In genomic region chr18:32213693-32214092, GRCh38 we compare ENCODE assay signal across 20 cellular contexts. TPM values are rescaled to one million over a fixed set of nuclear protein-coding genes. Genes with fewer than 3 reads are reported as not detected.
DNase-seq lines count a peak whose midpoint lies in the region; ATAC-seq, FAIRE-seq and TF ChIP-seq lines count a peak whose summit lies in the region.
"Had no signal": no experiment of that assay in that cellular context is flagged by ENCODE, and none has a peak within 500 bp of the region (broad histone marks: within the 10 kb centered on the region; RNA-seq: fewer than 3 reads in every experiment).

No MANE protein-coding gene starts in this region.

- no TSS peak for BruUV-seq in HepG2 (replicated peaks; lab: Mats Ljungman, UMichigan)

- no peaks in the 10 kb centered on the region for H3K27me3 Mint-ChIP-seq in chondrocyte (ENCODE audit: low read depth)

- peak in 1 of 2 experiments; percentile 74; a peak in 2 of 4 replicates for TF ChIP-seq EP300 in HepG2 (IDR thresholded peaks at IDR 0.05; ENCODE audit: low read depth in 2 of 2, low read length in 2 of 2)
- no peak for TF ChIP-seq EP300 in HepG2 (CRISPR knock-in tag; IDR thresholded peaks at IDR 0.05; ENCODE audit: borderline replicate concordance)

- DNase-seq in NCI-H510A (lab: John Stamatoyannopoulos, UW) (peak; percentile 72), HepG2 (ENCODE audit: low spot score) (peak; percentile 76), small intestine (peak; percentile 82), foreskin fibroblast (no peak), chondrocyte (ENCODE audit: low spot score) (no peak), posterior vena cava (ENCODE audit: low spot score) (no peak)
- DNase-seq: CD8-positive, alpha-beta memory T cell; DND-41; H9; NCI-H1105; NCI-H345; NCI-H526 treated with DMSO at 0.1 percent for 48 hours; OCI-M1; Right ventricle myocardium superior; SK-N-SH had no signal

- no peaks in the 10 kb centered on the region for H3K9me3 ChIP-seq in HEK293 (ENCODE audit: control insufficient read depth, insufficient read depth, low read depth, low read length)
- H3K9me3 ChIP-seq in HepG2 (ENCODE audit: low read length) = no peaks in the 10 kb centered on the region
- no peaks in the 10 kb centered on the region for H3K9me3 ChIP-seq in small intestine (ENCODE audit: control insufficient read depth, low read depth)
- H3K9me3 ChIP-seq: BLaER1 treated with 17β-estradiol and CSF1 and Interleukin-3, amounts not matched to agents 10 nM and 100 nM; SK-N-SH had no signal

- no peaks in the 10 kb centered on the region for H3K4me1 Mint-ChIP-seq in chondrocyte (ENCODE audit: low read depth)
- H3K4me1 Mint-ChIP-seq: CD8-positive, alpha-beta memory T cell; H9 had no signal

- H3K4me1 ChIP-seq in HEK293 (ENCODE audit: control insufficient read depth, insufficient read depth, low read length) = peaks cover 11% of the 10 kb centered on the region
- H3K4me1 ChIP-seq in HepG2 (ENCODE audit: insufficient read depth, low read length) = peaks cover 19% of the 10 kb centered on the region
- H3K4me1 ChIP-seq in small intestine (ENCODE audit: control insufficient read depth in 2 of 2, insufficient read depth in 1 of 2, low read depth in 1 of 2, low read length in 1 of 2) = peaks cover 0 to 12% of the 10 kb centered on the region in 2 donors
- H3K4me1 ChIP-seq: BLaER1 treated with 17β-estradiol and CSF1 and Interleukin-3, amounts not matched to agents 10 nM and 100 nM had no signal

- no peaks in the 10 kb centered on the region for H3K27me3 ChIP-seq in HepG2 (ENCODE audit: control insufficient read depth in 1 of 2, insufficient read depth in 2 of 2, low read length in 2 of 2)
- no peaks in the 10 kb centered on the region for H3K27me3 ChIP-seq in small intestine (ENCODE audit: control insufficient read depth in 2 of 2, insufficient read depth in 2 of 2, low read length in 2 of 2)
- H3K27me3 ChIP-seq: BLaER1 treated with 17β-estradiol and CSF1 and Interleukin-3, amounts not matched to agents 10 nM and 100 nM had no signal

- H3K36me3 ChIP-seq in HEK293 (ENCODE audit: control insufficient read depth in 2 of 2, insufficient read depth in 1 of 2, low read length in 2 of 2) (no peaks in the 10 kb centered on the region), HepG2 (replicated peaks in 1 of 2; ENCODE audit: control insufficient read depth in 1 of 2, insufficient read depth in 2 of 2, low read length in 2 of 2) (no peaks in the 10 kb centered on the region), small intestine (ENCODE audit: control insufficient read depth in 2 of 2, insufficient read depth in 2 of 2, low read length in 2 of 2) (peaks cover 0 to 16% of the 10 kb centered on the region in 2 donors)
- H3K36me3 ChIP-seq: BLaER1 treated with 17β-estradiol and CSF1 and Interleukin-3, amounts not matched to agents 10 nM and 100 nM had no signal

- no peak overlapping the region for H2AFZ ChIP-seq in HepG2 (ENCODE audit: low read length)

- H3K9me3 Mint-ChIP-seq in chondrocyte (ENCODE audit: low read depth) = no peaks in the 10 kb centered on the region
- H3K9me3 Mint-ChIP-seq: CD8-positive, alpha-beta memory T cell; H9 had no signal

- in situ Hi-C loops in HepG2 (cut with HindIII; ENCODE audit: extremely low pct_ligation_motif_present, low pct_unique_long_range_greater_than_20kb) = no loop called here

- CTCF ChIA-PET in HEK293 (lab: Yijun Ruan, JAX) = no interaction called here
- CTCF ChIA-PET in HepG2 (lab: Yijun Ruan, JAX; ENCODE audit: low intra/inter-chr PET ratio, low total read pairs) = no interaction called here

- H3K27ac Mint-ChIP-seq in chondrocyte (ENCODE audit: unreplicated experiment) = no peak overlapping the region
- H3K27ac Mint-ChIP-seq: CD8-positive, alpha-beta memory T cell; H9 had no signal

- no peak for TF ChIP-seq RAD21 in HepG2 (CRISPR knock-in tag; IDR thresholded peaks at IDR 0.05)

- TF ChIP-seq POLR2A in HepG2 (IDR thresholded peaks at IDR 0.05; ENCODE audit: insufficient read depth in 1 of 2, low read depth in 2 of 2, low read length in 2 of 2) = no peak

- H3K27ac ChIP-seq in HEK293 (ENCODE audit: extremely low read depth, low read depth, low read length) = no peak overlapping the region
- no peak overlapping the region for H3K27ac ChIP-seq in HepG2 (ENCODE audit: extremely low read length, insufficient read depth, low read length)
- peak overlapping the region in 1 of 2 donors; percentile 20 for H3K27ac ChIP-seq in small intestine (ENCODE audit: low read depth in 1 of 2, low read length in 1 of 2)
- H3K27ac ChIP-seq: BLaER1 treated with 17β-estradiol and CSF1 and Interleukin-3, amounts not matched to agents 10 nM and 100 nM had no signal

- no peak overlapping the region for H3K9ac ChIP-seq in HepG2 (ENCODE audit: insufficient read depth, low read depth, low read length)
- H3K9ac ChIP-seq: BLaER1 treated with 17β-estradiol and CSF1 and Interleukin-3, amounts not matched to agents 10 nM and 100 nM; SK-N-SH had no signal

- no peak overlapping the region; the same call in 1 of the 2 replicates for H3K4me2 ChIP-seq in HepG2 (ENCODE audit: low read depth, low read length)
- H3K4me2 ChIP-seq: BLaER1 treated with 17β-estradiol and CSF1 and Interleukin-3, amounts not matched to agents 10 nM and 100 nM; SK-N-SH had no signal

- H3K4me3 Mint-ChIP-seq in chondrocyte (ENCODE audit: unreplicated experiment) = no peak overlapping the region
- H3K4me3 Mint-ChIP-seq: CD8-positive, alpha-beta memory T cell; H9 had no signal

- no peaks in the 10 kb centered on the region for H3K36me3 Mint-ChIP-seq in chondrocyte (ENCODE audit: low read depth)
- H3K36me3 Mint-ChIP-seq: CD8-positive, alpha-beta memory T cell had no signal

- POLR2A ChIA-PET in HEK293 (lab: Yijun Ruan, JAX) = no interaction called here
- POLR2A ChIA-PET in HepG2 (lab: Yijun Ruan, JAX) = no interaction called here

- H3K79me2 ChIP-seq in HepG2 (ENCODE audit: insufficient read depth, low read length) = no peaks in the 10 kb centered on the region

- H3K4me3 ChIP-seq in HEK293 (ENCODE audit: low read depth, low read length) = no peak overlapping the region
- H3K4me3 ChIP-seq in HepG2 (replicated peaks in 1 of 3; ENCODE audit: insufficient read depth in 1 of 3, low read depth in 2 of 3, low read length in 3 of 3) = no peak overlapping the region
- no peak overlapping the region for H3K4me3 ChIP-seq in small intestine (ENCODE audit: low read depth in 1 of 2, low read length in 2 of 2)
- no peak overlapping the region for H3K4me3 ChIP-seq in foreskin fibroblast (ENCODE audit: low read depth in 1 of 2, low read length in 2 of 2)
- H3K4me3 ChIP-seq: BLaER1 treated with 17β-estradiol and CSF1 and Interleukin-3, amounts not matched to agents 10 nM and 100 nM; K562 had no signal

- no peaks in the 10 kb centered on the region for H4K20me1 ChIP-seq in HepG2 (ENCODE audit: insufficient read depth, low read length)
- H4K20me1 ChIP-seq: BLaER1 treated with 17β-estradiol and CSF1 and Interleukin-3, amounts not matched to agents 10 nM and 100 nM had no signal

- intact Hi-C loops in HepG2 (cut with micrococcal nuclease; ENCODE audit: unreplicated experiment) = no loop called here
- intact Hi-C loops in posterior vena cava (cut with DNase I) = no loop called here

- no peak for TF ChIP-seq CTCF in HEK293 (tag by site-specific recombination; IDR thresholded peaks at IDR 0.05)
- no peak for TF ChIP-seq CTCF in HepG2 (CRISPR knock-in tag; IDR thresholded peaks at IDR 0.05)
- TF ChIP-seq CTCF in foreskin fibroblast (IDR thresholded peaks at IDR 0.05; ENCODE audit: low read depth, low read length) = no peak
- TF ChIP-seq CTCF in chondrocyte (IDR thresholded peaks at IDR 0.05) = no peak

- FAIRE-seq in HepG2 (lab: Jason Lieb, UNC) = peak; percentile 87
- FAIRE-seq in small intestine (lab: Jason Lieb, UNC) = no peak
- FAIRE-seq: K562 had no signal

- peak; percentile 93 for ATAC-seq in HepG2
- no peak for ATAC-seq in GM18520 (IDR thresholded peaks at IDR 0.05; ENCODE audit: unreplicated experiment)
- ATAC-seq: K562 had no signal

- 4% methylated on average over 2 of the region's 2 CpGs for WGBS in HepG2 (ENCODE audit: low lambda C conversion rate)
- WGBS in small intestine, 3 donors = 20 to 65% (median 36%) methylated on average over 2 of the region's 2 CpGs

TF ChIP-seq in HEK293, 187 proteins besides CTCF, POLR2A, EP300 and RAD21:
- TF ChIP-seq ZNF660 (tag by site-specific recombination; IDR thresholded peaks at IDR 0.05) = peak; percentile 30; the same call in 1 of the 2 replicates
- TF ChIP-seq ZNF184 (tag by site-specific recombination; IDR thresholded peaks at IDR 0.05) = no peak
- TF ChIP-seq ZNF670 (tag by site-specific recombination; IDR thresholded peaks at IDR 0.05; ENCODE audit: low read depth) = no peak

RNA-seq across cellular contexts. Expression of gene MEP1B, which starts 23.9 kb away (rescaled TPM):
- total RNA-seq in HepG2 (2016; rRNA removed; fragmentation: Illumina TruSeq; extraction: Trizol) (not detected in 2 replicates), chondrocyte (not detected in 3 replicates), posterior vena cava (not detected)
- not detected in 2 replicates for total RNA-seq in HepG2 (2016; cell fraction: cytosol; rRNA removed; fragmentation: Illumina TruSeq; extraction: Trizol; ENCODE audit: low read depth)
- not detected in 2 replicates for total RNA-seq in HepG2 (2016; cell fraction: insoluble cytoplasmic fraction; rRNA removed; fragmentation: Illumina TruSeq; extraction: Trizol)
- not detected in 2 replicates for total RNA-seq in HepG2 (2016; cell fraction: membrane; rRNA removed; fragmentation: Illumina TruSeq; extraction: Trizol)
- total RNA-seq in HepG2 (2016; cell fraction: nucleus; rRNA removed; fragmentation: Illumina TruSeq; extraction: Trizol) = not detected in 2 replicates
- polyA plus RNA-seq in HepG2 (2011; rRNA removed) (not detected in 2 replicates), small intestine (100 to 1,000 TPM in 1 of 3 donors, 10 to 100 TPM in 2; 29.0 to 102 (median 85.4) TPM)
- not detected in 2 replicates for polyA plus RNA-seq in HepG2 (2011; cell fraction: cytosol; rRNA removed)
- not detected in 2 replicates for polyA plus RNA-seq in HepG2 (2011; cell fraction: nucleus; rRNA removed)
- not detected in 2 replicates for polyA plus RNA-seq in HepG2 (2012)
- not detected in 2 replicates for polyA plus RNA-seq in HepG2 (2016; cell fraction: cytosol; fragmentation: Illumina TruSeq; extraction: Trizol; ENCODE audit: low read depth)
- not detected in 2 replicates for polyA plus RNA-seq in HepG2 (2016; cell fraction: insoluble cytoplasmic fraction; fragmentation: Illumina TruSeq; extraction: Trizol; ENCODE audit: low read depth)
- not detected in 2 replicates for polyA plus RNA-seq in HepG2 (2016; cell fraction: membrane; fragmentation: Illumina TruSeq; extraction: Trizol; ENCODE audit: low read depth)
- polyA plus RNA-seq in HepG2 (2016; cell fraction: nucleus; fragmentation: Illumina TruSeq; extraction: Trizol; ENCODE audit: insufficient read depth, low read depth) = not detected in 2 replicates
- not detected in 2 replicates for polyA minus RNA-seq in HepG2 (2011; rRNA and poly(A)+ RNA removed; ENCODE audit: low replicate concordance)
- not detected in 2 replicates for polyA minus RNA-seq in HepG2 (2011; cell fraction: cytosol; rRNA and poly(A)+ RNA removed)
- not detected in 2 replicates for polyA minus RNA-seq in HepG2 (2011; cell fraction: nucleus; rRNA and poly(A)+ RNA removed)
- total RNA-seq: CD8-positive, alpha-beta memory T cell; G401; H9; K562; Right ventricle myocardium superior had no signal
- polyA plus RNA-seq: SK-N-SH had no signal

Comparison
In these comparisons a context has a peak if more than half of its experiments do, and no peak if none do; other contexts are left out.
1. DNase-seq: peak in NCI-H510A (single experiment), HepG2 (single experiment) and small intestine (single experiment); none in foreskin fibroblast (0 of 2), chondrocyte (single experiment) and posterior vena cava (single experiment).
2. Of the 63 proteins assayed by ChIP-seq in both HepG2 and HEK293: peak only in HepG2: ATF2, PATZ1, REPIN1 and ZSCAN5A; only in HEK293: ZNF660; in both: none; in neither: 56; mixed calls (peak in some experiments, not most) for 2.